ENCODE assay signal across 8 cellular contexts in genomic region chr10:3782456-3783312, GRCh38. TPM values are rescaled to one million over a fixed set of nuclear protein-coding genes. Genes with fewer than 3 reads are reported as not detected.
DNase-seq lines count a peak whose midpoint lies in the region; TF ChIP-seq lines count a peak whose summit lies in the region.

No MANE protein-coding gene starts in this region.

- peaks cover 68% of the 10 kb centered on the region for H3K36me3 Mint-ChIP-seq in activated CD4-positive, alpha-beta T cell treated with anti-CD3 and anti-CD28 coated beads, Interleukin-2, amount 10 ng/mL, durations not matched to agents 7 days and 5 days (ENCODE audit: low read depth)
- peaks cover 66% of the 10 kb centered on the region for H3K36me3 Mint-ChIP-seq in endothelial cell (ENCODE audit: low read depth, unreplicated experiment)

- peaks cover 61% of the 10 kb centered on the region for H3K4me1 Mint-ChIP-seq in activated CD4-positive, alpha-beta T cell treated with anti-CD3 and anti-CD28 coated beads, Interleukin-2, amount 10 ng/mL, durations not matched to agents 7 days and 5 days
- H3K4me1 Mint-ChIP-seq in endothelial cell (ENCODE audit: unreplicated experiment), result peaks cover 75% of the 10 kb centered on the region

- H3K9me3 ChIP-seq in stomach, result no peaks in the 10 kb centered on the region

- no peaks in the 10 kb centered on the region for H3K27me3 ChIP-seq in stomach

- peak overlapping the region; percentile 97 for H3K27ac Mint-ChIP-seq in activated CD4-positive, alpha-beta T cell treated with anti-CD3 and anti-CD28 coated beads, Interleukin-2, amount 10 ng/mL, durations not matched to agents 7 days and 5 days
- peak overlapping the region; percentile 100 for H3K27ac Mint-ChIP-seq in endothelial cell (ENCODE audit: unreplicated experiment)

- TF ChIP-seq POLR2A in GM19193 (IDR thresholded peaks at IDR 0.05; ENCODE audit: extremely low read depth, insufficient read depth, insufficient read length) (peak; percentile 36), stomach (IDR thresholded peaks at IDR 0.05) (peak in 1 of 4 donors; percentile 39)

- H3K4me1 ChIP-seq in stomach, result peaks cover 51 to 57% (median 55%) of the 10 kb centered on the region in 4 donors

- POLR2A ChIA-PET in activated CD4-positive, alpha-beta T cell treated with anti-CD3 and anti-CD28 coated beads, Interleukin-2, amount 10 ng/mL, durations not matched to agents 7 days and 5 days (lab: Charles Lee), result interaction anchor here (0.6 to 4.0 kb wide), 6 partner anchors 21 to 279 kb away, joined by 3 to 46 read pairs (median 3); no protein-coding TSS in a partner anchor

- H3K27ac ChIP-seq in stomach, result peak overlapping the region; percentile 95 to 100 (median 100)

- TF ChIP-seq CTCF in AG09319 (IDR thresholded peaks at IDR 0.05; ENCODE audit: low read depth, low read length) (no peak), endothelial cell (IDR thresholded peaks at IDR 0.05; ENCODE audit: unreplicated experiment) (no peak), stomach (IDR thresholded peaks at IDR 0.05) (peak in 1 of 7 experiments; percentile 9)

- H3K4me3 Mint-ChIP-seq in activated CD4-positive, alpha-beta T cell treated with anti-CD3 and anti-CD28 coated beads, Interleukin-2, amount 10 ng/mL, durations not matched to agents 7 days and 5 days, result peak overlapping the region; percentile 93
- peak overlapping the region; percentile 100 for H3K4me3 Mint-ChIP-seq in endothelial cell (ENCODE audit: unreplicated experiment)

- DNase-seq in AG09319 (ENCODE audit: extremely low read depth, low read depth) (peak; percentile 91), NCI-H146 treated with DMSO at 0.1 percent for 48 hours (lab: John Stamatoyannopoulos, UW; ENCODE audit: unreplicated experiment) (peak; percentile 20), endothelial cell (ENCODE audit: low spot score) (no peak), lung microvascular endothelial cell (ENCODE audit: low read depth in 2 of 2) (peak; percentile 84 to 91), stomach (peak; percentile 53), NCI-H526 (lab: John Stamatoyannopoulos, UW) (no peak)
- DNase-seq in activated CD4-positive, alpha-beta T cell treated with anti-CD3 and anti-CD28 coated beads, Interleukin-2, amount 10 ng/mL, durations not matched to agents 7 days and 5 days, result peak; percentile 64

- intact Hi-C loops in stomach (cut with DNase I; ENCODE audit: low total_unique reads), result no loop called here

- CTCF ChIA-PET in activated CD4-positive, alpha-beta T cell treated with anti-CD3 and anti-CD28 coated beads, Interleukin-2, amount 10 ng/mL, durations not matched to agents 7 days and 5 days (lab: Charles Lee), result interaction anchor here (0.9 to 1.5 kb wide), 7 partner anchors 27 to 375 kb away, joined by 3 to 5 read pairs (median 3); no protein-coding TSS in a partner anchor

- peaks cover 43 to 45% (median 44%) of the 10 kb centered on the region in 4 donors for H3K36me3 ChIP-seq in stomach

- WGBS in stomach, 5 donors, result 3 to 8% (median 4%) methylated on average over 13 of the region's 13 CpGs

- no peaks in the 10 kb centered on the region for H3K27me3 Mint-ChIP-seq in activated CD4-positive, alpha-beta T cell treated with anti-CD3 and anti-CD28 coated beads, Interleukin-2, amount 10 ng/mL, durations not matched to agents 7 days and 5 days
- peaks cover 47% of the 10 kb centered on the region for H3K27me3 Mint-ChIP-seq in endothelial cell (ENCODE audit: unreplicated experiment)

- H3K4me3 ChIP-seq in stomach, result peak overlapping the region; percentile 64 to 97 (median 78)

- TF ChIP-seq EP300 in stomach (IDR thresholded peaks at IDR 0.05), result no peak

- no peaks in the 10 kb centered on the region for H3K9me3 Mint-ChIP-seq in activated CD4-positive, alpha-beta T cell treated with anti-CD3 and anti-CD28 coated beads, Interleukin-2, amount 10 ng/mL, durations not matched to agents 7 days and 5 days
- no peaks in the 10 kb centered on the region for H3K9me3 Mint-ChIP-seq in endothelial cell (ENCODE audit: unreplicated experiment)

RNA-seq across cellular contexts. Expression of gene KLF6, which starts 2.3 kb away (rescaled TPM):
- 100 to 1,000 TPM; 155 to 167 TPM for total RNA-seq in activated CD4-positive, alpha-beta T cell treated with anti-CD3 and anti-CD28 coated beads, Interleukin-2, amount 10 ng/mL, durations not matched to agents 7 days and 5 days
- total RNA-seq in endothelial cell (ENCODE audit: unreplicated experiment) (328 TPM), lung microvascular endothelial cell (63.2 and 170 TPM in 2 replicates), stomach (100 to 1,000 TPM in 4 of 5 donors, 10 to 100 TPM in 1; 78.2 to 187 (median 119) TPM)
- 10 to 100 TPM; 25.9 to 57.0 (median 31.4) TPM for polyA plus RNA-seq in stomach

Comparison
In these comparisons a context has a peak if more than half of its experiments do, and no peak if none do; other contexts are left out.
1. DNase-seq: peak in AG09319 (single experiment), NCI-H146 treated with DMSO at 0.1 percent for 48 hours (single experiment), activated CD4-positive, alpha-beta T cell treated with anti-CD3 and anti-CD28 coated beads, Interleukin-2, amount 10 ng/mL, durations not matched to agents 7 days and 5 days (single experiment), lung microvascular endothelial cell (2 of 2) and stomach (single experiment); none in endothelial cell (single experiment) and NCI-H526 (0 of 2).